In genomic region chr2:86372641-86373502, GRCh38 we compare ENCODE assay signal across 8 cellular contexts. TPM values are rescaled to one million over a fixed set of nuclear protein-coding genes. Genes with fewer than 3 reads are reported as not detected.
A peak's percentile ranks its signal among the peaks of the same experiment; 100 is the strongest.
DNase-seq lines count a peak whose midpoint lies in the region; ATAC-seq, FAIRE-seq and TF ChIP-seq lines count a peak whose summit lies in the region.

No MANE protein-coding gene starts in this region.

- ATAC-seq in T-helper 17 cell: no peak
- ATAC-seq in GM18511 (IDR thresholded peaks at IDR 0.05; ENCODE audit: unreplicated experiment): no peak
- no peak for ATAC-seq in HG03469 (IDR thresholded peaks at IDR 0.05; ENCODE audit: unreplicated experiment)

- no peaks in the 10 kb centered on the region for H3K27me3 Mint-ChIP-seq in T-helper 17 cell

- FAIRE-seq in small intestine (lab: Jason Lieb, UNC): no peak

- no peak overlapping the region for H3K4me3 ChIP-seq in cardiac muscle cell
- no peak overlapping the region for H3K4me3 ChIP-seq in small intestine (ENCODE audit: low read depth in 1 of 2, low read length in 2 of 2)

- H3K27me3 ChIP-seq in cardiac muscle cell: no peaks in the 10 kb centered on the region
- no peaks in the 10 kb centered on the region for H3K27me3 ChIP-seq in small intestine (ENCODE audit: control insufficient read depth in 2 of 2, insufficient read depth in 2 of 2, low read length in 2 of 2)

- H3K27ac Mint-ChIP-seq in T-helper 17 cell: peak overlapping the region; percentile 86

- no peak overlapping the region for H3K4me3 Mint-ChIP-seq in T-helper 17 cell

- 26 to 44% (median 33%) methylated on average over 4 of the region's 4 CpGs for WGBS in small intestine, 3 donors

- DNase-seq in Daoy (ENCODE audit: low read depth) (peak; percentile 34), LHCN-M2 (ENCODE audit: low read depth) (peak; percentile 54), T-helper 17 cell (no peak), cardiac muscle cell (ENCODE audit: low read depth in 1 of 2, low spot score in 1 of 2) (peak; percentile 66 to 73), small intestine (peak; percentile 78), mesenteric fat pad (ENCODE audit: low spot score) (no peak)

- H3K27ac ChIP-seq in cardiac muscle cell (no peak overlapping the region), small intestine (ENCODE audit: low read depth in 1 of 2, low read length in 1 of 2) (no peak overlapping the region)

- H3K4me1 ChIP-seq in cardiac muscle cell (ENCODE audit: low read depth): peaks cover 5% of the 10 kb centered on the region
- H3K4me1 ChIP-seq in small intestine (ENCODE audit: control insufficient read depth in 2 of 2, insufficient read depth in 1 of 2, low read depth in 1 of 2, low read length in 1 of 2): peaks cover under 1 to 2% of the 10 kb centered on the region in 2 donors

- TF ChIP-seq CTCF in cardiac muscle cell (IDR thresholded peaks at IDR 0.05; ENCODE audit: low read depth, low read length): peak; percentile 71

- peaks cover 22% of the 10 kb centered on the region for H3K4me1 Mint-ChIP-seq in T-helper 17 cell

- no peaks in the 10 kb centered on the region for H3K9me3 ChIP-seq in T-helper 17 cell (ENCODE audit: control insufficient read depth, low read length, poor library complexity, severe bottlenecking)
- H3K9me3 ChIP-seq in cardiac muscle cell (ENCODE audit: low read depth): no peaks in the 10 kb centered on the region
- no peaks in the 10 kb centered on the region for H3K9me3 ChIP-seq in small intestine (ENCODE audit: control insufficient read depth, low read depth)

- H3K36me3 ChIP-seq in cardiac muscle cell: no peaks in the 10 kb centered on the region
- no peaks in the 10 kb centered on the region for H3K36me3 ChIP-seq in small intestine (ENCODE audit: control insufficient read depth in 2 of 2, insufficient read depth in 2 of 2, low read length in 2 of 2)

- H3K36me3 Mint-ChIP-seq in T-helper 17 cell (ENCODE audit: low read depth): no peaks in the 10 kb centered on the region

RNA-seq across cellular contexts. Expression of gene REEP1, which starts 35.4 kb away (rescaled TPM):
- 4.1 TPM in 2 replicates for total RNA-seq in Daoy (2014; rRNA removed; shearing (Covaris generic))
- total RNA-seq in LHCN-M2 (2014; rRNA removed) (0.38 and 0.52 TPM in 2 replicates), T-helper 17 cell (1 to 10 TPM in 1 of 2 donors, not detected in 1; 2.2 TPM), cardiac muscle cell (14.6 and 22.7 TPM in 2 replicates), mesenteric fat pad (0.96 TPM)
- polyA plus RNA-seq in LHCN-M2 (2012): 0.47 TPM
- polyA plus RNA-seq in cardiac muscle cell (19.3 and 20.4 TPM in 2 replicates), small intestine (10 to 100 TPM in 1 of 3 donors, 1 to 10 TPM in 2; 5.9 to 10.7 (median 6.9) TPM)

Comparison
In these comparisons a context has a peak if more than half of its experiments do, and no peak if none do; other contexts are left out.
1. DNase-seq: peak in Daoy (single experiment), LHCN-M2 (single experiment), cardiac muscle cell (2 of 2) and small intestine (single experiment); none in T-helper 17 cell (0 of 3) and mesenteric fat pad (single experiment).